In the genomic region with DNA sequence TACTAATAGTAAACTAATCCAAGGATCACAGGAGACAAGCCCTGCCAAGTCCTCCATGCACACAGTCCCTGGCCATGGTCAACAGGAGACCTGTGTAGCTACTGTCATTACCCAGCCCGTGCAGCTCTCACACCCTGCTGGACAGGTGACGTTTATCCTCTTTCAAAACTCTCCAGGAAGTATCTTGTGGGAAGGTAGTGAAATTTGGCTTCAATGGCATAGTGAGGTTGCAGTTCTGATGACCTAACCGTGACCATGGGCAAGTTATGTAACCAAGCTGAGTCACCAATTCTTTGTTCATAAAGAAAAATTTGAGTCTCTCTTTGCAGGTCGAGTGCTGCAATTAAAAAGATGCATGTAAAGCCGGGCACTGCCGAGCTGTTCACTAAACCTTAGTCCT, we compare ENCODE assay signal across 9 cellular contexts. TPM values are rescaled to one million over a fixed set of nuclear protein-coding genes. Genes with fewer than 3 reads are reported as not detected.
DNase-seq lines count a peak whose midpoint lies in the region; ATAC-seq and TF ChIP-seq lines count a peak whose summit lies in the region.
"Had no signal": no experiment of that assay in that cellular context is flagged by ENCODE, and none has a peak within 500 bp of the region (broad histone marks: within the 10 kb centered on the region; RNA-seq: fewer than 3 reads in every experiment).

No MANE protein-coding gene starts in this region.

- no peaks in the 10 kb centered on the region for H3K27me3 ChIP-seq in esophagus muscularis mucosa
- no peaks in the 10 kb centered on the region for H3K27me3 ChIP-seq in effector memory CD4-positive, alpha-beta T cell (replicated peaks; ENCODE audit: control insufficient read depth, insufficient read depth, low read length, poor library complexity, severe bottlenecking)

- H3K4me1 ChIP-seq in esophagus muscularis mucosa, result peaks cover 38 to 43% (median 39%) of the 10 kb centered on the region in 4 donors
- no peaks in the 10 kb centered on the region for H3K4me1 ChIP-seq in effector memory CD4-positive, alpha-beta T cell (ENCODE audit: control insufficient read depth, insufficient read depth, low read length, poor library complexity, severe bottlenecking)

- ATAC-seq in HG03196 (IDR thresholded peaks at IDR 0.05; ENCODE audit: unreplicated experiment) (no peak), HG02763 (IDR thresholded peaks at IDR 0.05; ENCODE audit: unreplicated experiment) (no peak)

- no peak overlapping the region for H3K4me3 ChIP-seq in esophagus muscularis mucosa
- H3K4me3 ChIP-seq in effector memory CD4-positive, alpha-beta T cell (ENCODE audit: insufficient read depth, low read depth, low read length, poor library complexity, severe bottlenecking), result no peak overlapping the region

- no peaks in the 10 kb centered on the region for H3K36me3 ChIP-seq in esophagus muscularis mucosa
- no peaks in the 10 kb centered on the region for H3K36me3 ChIP-seq in effector memory CD4-positive, alpha-beta T cell (ENCODE audit: control insufficient read depth, insufficient read depth, low read length)

- peak; percentile 76 for DNase-seq in Caki2 (ENCODE audit: low read depth)
- peak; percentile 94 for DNase-seq in NOMO-1 treated with DMSO at 0.1 percent for 48 hours (lab: John Stamatoyannopoulos, UW; ENCODE audit: unreplicated experiment)
- DNase-seq in esophagus muscularis mucosa (ENCODE audit: extremely low spot score), result no peak
- DNase-seq in non-pigmented ciliary epithelial cell (ENCODE audit: low read depth), result peak; percentile 60
- DNase-seq in effector memory CD4-positive, alpha-beta T cell, result no peak
- no peak for DNase-seq in HK-2 (ENCODE audit: unreplicated experiment)
- DNase-seq: mesendoderm had no signal

- H3K9me3 ChIP-seq in esophagus muscularis mucosa, result no peaks in the 10 kb centered on the region
- no peaks in the 10 kb centered on the region for H3K9me3 ChIP-seq in effector memory CD4-positive, alpha-beta T cell (ENCODE audit: control insufficient read depth, low read length)

- in situ Hi-C loops in Caki2 (cut with HindIII; ENCODE audit: low pct_unique_long_range_greater_than_20kb, low sequenced_read_pairs), result no loop called here

- H3K27ac ChIP-seq in esophagus muscularis mucosa (replicated peaks in 1 of 4), result peak overlapping the region; percentile 56 to 69 (median 64)
- no peak overlapping the region for H3K27ac ChIP-seq in effector memory CD4-positive, alpha-beta T cell (ENCODE audit: insufficient read depth, low read length, poor library complexity, severe bottlenecking)

- TF ChIP-seq CTCF in esophagus muscularis mucosa (IDR thresholded peaks at IDR 0.05), result no peak

- no peak for TF ChIP-seq POLR2A in esophagus muscularis mucosa (IDR thresholded peaks at IDR 0.05; ENCODE audit: low read depth)

- TF ChIP-seq EP300 in esophagus muscularis mucosa (IDR thresholded peaks at IDR 0.05), result no peak

- 29% methylated on average over 6 of the region's 6 CpGs for WGBS in esophagus muscularis mucosa

- intact Hi-C loops in esophagus muscularis mucosa (cut with DNase I), result no loop called here

RNA-seq across cellular contexts. Expression of a gene that starts 11.3 kb away (rescaled TPM):
- 1.2 TPM in 1 of 2 replicates, not detected in the other for total RNA-seq in Caki2 (2014; rRNA removed; shearing (Covaris generic); ENCODE audit: low replicate concordance)
- 10 to 100 TPM in 1 of 4 donors, 1 to 10 TPM in 3; 5.6 to 10.5 (median 6.5) TPM for total RNA-seq in esophagus muscularis mucosa

Comparison
In these comparisons a context has a peak if more than half of its experiments do, and no peak if none do; other contexts are left out.
1. DNase-seq: peak in Caki2 (single experiment), NOMO-1 treated with DMSO at 0.1 percent for 48 hours (single experiment) and non-pigmented ciliary epithelial cell (single experiment); none in esophagus muscularis mucosa (single experiment), effector memory CD4-positive, alpha-beta T cell (0 of 3) and HK-2 (single experiment).